In genomic region chr1:147611021-147611426, GRCh38 we compare ENCODE assay signal across 1 cellular context.
TF ChIP-seq lines count a peak whose summit lies in the region.

No MANE protein-coding gene starts in this region.

TF ChIP-seq in GM12878, 131 proteins besides CTCF, POLR2A, EP300 and RAD21 (continued from another document):
- no peak for TF ChIP-seq PRDM15 (CRISPR knock-in tag; IDR thresholded peaks at IDR 0.05)
